In genomic region chr19:15237759-15238638, GRCh38 we compare ENCODE assay signal across 1 cellular context.
TF ChIP-seq lines count a peak whose summit lies in the region.

No MANE protein-coding gene starts in this region.

TF ChIP-seq in HEK293, 187 proteins besides CTCF, POLR2A, EP300 and RAD21 (continued from another document):
- TF ChIP-seq, protein P1, sequence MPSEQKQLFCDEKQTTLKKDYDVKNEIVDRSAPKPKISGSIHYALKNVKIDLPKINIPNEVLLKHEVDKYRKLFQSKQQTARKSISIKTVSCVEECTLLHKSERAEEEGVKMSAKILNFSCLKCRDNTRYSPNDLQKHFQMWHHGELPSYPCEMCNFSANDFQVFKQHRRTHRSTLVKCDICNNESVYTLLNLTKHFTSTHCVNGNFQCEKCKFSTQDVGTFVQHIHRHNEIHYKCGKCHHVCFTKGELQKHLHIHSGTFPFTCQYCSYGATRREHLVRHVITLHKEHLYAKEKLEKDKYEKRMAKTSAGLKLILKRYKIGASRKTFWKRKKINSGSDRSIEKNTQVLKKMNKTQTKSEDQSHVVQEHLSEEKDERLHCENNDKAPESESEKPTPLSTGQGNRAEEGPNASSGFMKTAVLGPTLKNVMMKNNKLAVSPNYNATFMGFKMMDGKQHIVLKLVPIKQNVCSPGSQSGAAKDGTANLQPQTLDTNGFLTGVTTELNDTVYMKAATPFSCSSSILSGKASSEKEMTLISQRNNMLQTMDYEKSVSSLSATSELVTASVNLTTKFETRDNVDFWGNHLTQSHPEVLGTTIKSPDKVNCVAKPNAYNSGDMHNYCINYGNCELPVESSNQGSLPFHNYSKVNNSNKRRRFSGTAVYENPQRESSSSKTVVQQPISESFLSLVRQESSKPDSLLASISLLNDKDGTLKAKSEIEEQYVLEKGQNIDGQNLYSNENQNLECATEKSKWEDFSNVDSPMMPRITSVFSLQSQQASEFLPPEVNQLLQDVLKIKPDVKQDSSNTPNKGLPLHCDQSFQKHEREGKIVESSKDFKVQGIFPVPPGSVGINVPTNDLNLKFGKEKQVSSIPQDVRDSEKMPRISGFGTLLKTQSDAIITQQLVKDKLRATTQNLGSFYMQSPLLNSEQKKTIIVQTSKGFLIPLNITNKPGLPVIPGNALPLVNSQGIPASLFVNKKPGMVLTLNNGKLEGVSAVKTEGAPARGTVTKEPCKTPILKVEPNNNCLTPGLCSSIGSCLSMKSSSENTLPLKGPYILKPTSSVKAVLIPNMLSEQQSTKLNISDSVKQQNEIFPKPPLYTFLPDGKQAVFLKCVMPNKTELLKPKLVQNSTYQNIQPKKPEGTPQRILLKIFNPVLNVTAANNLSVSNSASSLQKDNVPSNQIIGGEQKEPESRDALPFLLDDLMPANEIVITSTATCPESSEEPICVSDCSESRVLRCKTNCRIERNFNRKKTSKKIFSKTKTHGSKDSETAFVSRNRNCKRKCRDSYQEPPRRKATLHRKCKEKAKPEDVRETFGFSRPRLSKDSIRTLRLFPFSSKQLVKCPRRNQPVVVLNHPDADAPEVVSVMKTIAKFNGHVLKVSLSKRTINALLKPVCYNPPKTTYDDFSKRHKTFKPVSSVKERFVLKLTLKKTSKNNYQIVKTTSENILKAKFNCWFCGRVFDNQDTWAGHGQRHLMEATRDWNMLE (tag by site-specific recombination; conservative IDR thresholded peaks at IDR 0.05; ENCODE audit: low read depth): no peak
- no peak for TF ChIP-seq ZNF341 (tag by site-specific recombination; IDR thresholded peaks at IDR 0.05; ENCODE audit: low read depth)
- TF ChIP-seq PRDM6 (tag by site-specific recombination; IDR thresholded peaks at IDR 0.05): no peak
- TF ChIP-seq YY1 (tag by site-specific recombination; IDR thresholded peaks at IDR 0.05): no peak
